Comparison of ENCODE assay signal across 1 cellular context in the genomic region with DNA sequence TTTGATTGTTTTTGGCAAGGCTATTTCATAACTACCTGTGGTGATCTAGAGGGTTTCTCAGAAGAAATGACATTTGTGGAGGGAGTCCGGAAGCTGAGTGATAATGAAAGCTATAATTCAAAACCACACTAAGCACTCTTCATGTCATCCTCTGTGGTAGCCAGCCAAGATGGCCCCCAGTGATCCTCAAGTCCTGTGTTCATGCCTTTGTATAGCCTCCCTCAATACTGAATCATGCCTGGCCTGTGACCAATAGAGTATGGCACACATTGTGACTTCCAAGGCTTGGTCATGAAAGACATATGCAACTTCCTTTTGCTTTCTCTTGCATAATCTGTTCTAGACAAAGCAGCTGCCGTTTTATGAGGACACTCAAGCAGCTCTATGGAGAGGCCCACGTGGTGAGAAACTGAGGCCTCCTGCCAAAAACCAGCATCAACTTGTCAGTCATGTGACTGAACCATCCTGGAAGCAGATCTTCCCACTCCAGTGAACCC.
A peak's percentile ranks its signal among the peaks of the same experiment; 100 is the strongest.
TF ChIP-seq lines count a peak whose summit lies in the region.

No MANE protein-coding gene starts in this region.

TF ChIP-seq in K562, 482 proteins besides CTCF, POLR2A, EP300 and RAD21 (continued from another document and continues in another):
- TF ChIP-seq, protein P1, sequence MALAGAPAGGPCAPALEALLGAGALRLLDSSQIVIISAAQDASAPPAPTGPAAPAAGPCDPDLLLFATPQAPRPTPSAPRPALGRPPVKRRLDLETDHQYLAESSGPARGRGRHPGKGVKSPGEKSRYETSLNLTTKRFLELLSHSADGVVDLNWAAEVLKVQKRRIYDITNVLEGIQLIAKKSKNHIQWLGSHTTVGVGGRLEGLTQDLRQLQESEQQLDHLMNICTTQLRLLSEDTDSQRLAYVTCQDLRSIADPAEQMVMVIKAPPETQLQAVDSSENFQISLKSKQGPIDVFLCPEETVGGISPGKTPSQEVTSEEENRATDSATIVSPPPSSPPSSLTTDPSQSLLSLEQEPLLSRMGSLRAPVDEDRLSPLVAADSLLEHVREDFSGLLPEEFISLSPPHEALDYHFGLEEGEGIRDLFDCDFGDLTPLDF (CRISPR knock-in tag; IDR thresholded peaks at IDR 0.05), result no peak
- TF ChIP-seq TOE1 (IDR thresholded peaks at IDR 0.05; ENCODE audit: borderline replicate concordance), result peak; percentile 49; the same call in 1 of the 2 replicates
- no peak for TF ChIP-seq TOE1 (CRISPR knock-in tag; IDR thresholded peaks at IDR 0.05; ENCODE audit: borderline replicate concordance, low read depth)
- TF ChIP-seq SIN3B (IDR thresholded peaks at IDR 0.05; ENCODE audit: low read depth), result no peak
- no peak for TF ChIP-seq CBFA2T2 (conservative IDR thresholded peaks at IDR 0.05)
- TF ChIP-seq, protein P2, sequence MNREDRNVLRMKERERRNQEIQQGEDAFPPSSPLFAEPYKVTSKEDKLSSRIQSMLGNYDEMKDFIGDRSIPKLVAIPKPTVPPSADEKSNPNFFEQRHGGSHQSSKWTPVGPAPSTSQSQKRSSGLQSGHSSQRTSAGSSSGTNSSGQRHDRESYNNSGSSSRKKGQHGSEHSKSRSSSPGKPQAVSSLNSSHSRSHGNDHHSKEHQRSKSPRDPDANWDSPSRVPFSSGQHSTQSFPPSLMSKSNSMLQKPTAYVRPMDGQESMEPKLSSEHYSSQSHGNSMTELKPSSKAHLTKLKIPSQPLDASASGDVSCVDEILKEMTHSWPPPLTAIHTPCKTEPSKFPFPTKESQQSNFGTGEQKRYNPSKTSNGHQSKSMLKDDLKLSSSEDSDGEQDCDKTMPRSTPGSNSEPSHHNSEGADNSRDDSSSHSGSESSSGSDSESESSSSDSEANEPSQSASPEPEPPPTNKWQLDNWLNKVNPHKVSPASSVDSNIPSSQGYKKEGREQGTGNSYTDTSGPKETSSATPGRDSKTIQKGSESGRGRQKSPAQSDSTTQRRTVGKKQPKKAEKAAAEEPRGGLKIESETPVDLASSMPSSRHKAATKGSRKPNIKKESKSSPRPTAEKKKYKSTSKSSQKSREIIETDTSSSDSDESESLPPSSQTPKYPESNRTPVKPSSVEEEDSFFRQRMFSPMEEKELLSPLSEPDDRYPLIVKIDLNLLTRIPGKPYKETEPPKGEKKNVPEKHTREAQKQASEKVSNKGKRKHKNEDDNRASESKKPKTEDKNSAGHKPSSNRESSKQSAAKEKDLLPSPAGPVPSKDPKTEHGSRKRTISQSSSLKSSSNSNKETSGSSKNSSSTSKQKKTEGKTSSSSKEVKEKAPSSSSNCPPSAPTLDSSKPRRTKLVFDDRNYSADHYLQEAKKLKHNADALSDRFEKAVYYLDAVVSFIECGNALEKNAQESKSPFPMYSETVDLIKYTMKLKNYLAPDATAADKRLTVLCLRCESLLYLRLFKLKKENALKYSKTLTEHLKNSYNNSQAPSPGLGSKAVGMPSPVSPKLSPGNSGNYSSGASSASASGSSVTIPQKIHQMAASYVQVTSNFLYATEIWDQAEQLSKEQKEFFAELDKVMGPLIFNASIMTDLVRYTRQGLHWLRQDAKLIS (CRISPR knock-in tag; IDR thresholded peaks at IDR 0.05), result no peak
- TF ChIP-seq PHF20 (IDR thresholded peaks at IDR 0.05; ENCODE audit: partially characterized antibody), result no peak
- no peak for TF ChIP-seq C11orf30 (IDR thresholded peaks at IDR 0.05; ENCODE audit: low read depth)
- no peak for TF ChIP-seq NR4A1 (CRISPR knock-in tag; IDR thresholded peaks at IDR 0.05)
- no peak for TF ChIP-seq NR4A1 (tag; IDR thresholded peaks at IDR 0.05)
- TF ChIP-seq, protein P3, sequence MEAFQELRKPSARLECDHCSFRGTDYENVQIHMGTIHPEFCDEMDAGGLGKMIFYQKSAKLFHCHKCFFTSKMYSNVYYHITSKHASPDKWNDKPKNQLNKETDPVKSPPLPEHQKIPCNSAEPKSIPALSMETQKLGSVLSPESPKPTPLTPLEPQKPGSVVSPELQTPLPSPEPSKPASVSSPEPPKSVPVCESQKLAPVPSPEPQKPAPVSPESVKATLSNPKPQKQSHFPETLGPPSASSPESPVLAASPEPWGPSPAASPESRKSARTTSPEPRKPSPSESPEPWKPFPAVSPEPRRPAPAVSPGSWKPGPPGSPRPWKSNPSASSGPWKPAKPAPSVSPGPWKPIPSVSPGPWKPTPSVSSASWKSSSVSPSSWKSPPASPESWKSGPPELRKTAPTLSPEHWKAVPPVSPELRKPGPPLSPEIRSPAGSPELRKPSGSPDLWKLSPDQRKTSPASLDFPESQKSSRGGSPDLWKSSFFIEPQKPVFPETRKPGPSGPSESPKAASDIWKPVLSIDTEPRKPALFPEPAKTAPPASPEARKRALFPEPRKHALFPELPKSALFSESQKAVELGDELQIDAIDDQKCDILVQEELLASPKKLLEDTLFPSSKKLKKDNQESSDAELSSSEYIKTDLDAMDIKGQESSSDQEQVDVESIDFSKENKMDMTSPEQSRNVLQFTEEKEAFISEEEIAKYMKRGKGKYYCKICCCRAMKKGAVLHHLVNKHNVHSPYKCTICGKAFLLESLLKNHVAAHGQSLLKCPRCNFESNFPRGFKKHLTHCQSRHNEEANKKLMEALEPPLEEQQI (IDR thresholded peaks at IDR 0.05), result no peak
- TF ChIP-seq, protein P4, sequence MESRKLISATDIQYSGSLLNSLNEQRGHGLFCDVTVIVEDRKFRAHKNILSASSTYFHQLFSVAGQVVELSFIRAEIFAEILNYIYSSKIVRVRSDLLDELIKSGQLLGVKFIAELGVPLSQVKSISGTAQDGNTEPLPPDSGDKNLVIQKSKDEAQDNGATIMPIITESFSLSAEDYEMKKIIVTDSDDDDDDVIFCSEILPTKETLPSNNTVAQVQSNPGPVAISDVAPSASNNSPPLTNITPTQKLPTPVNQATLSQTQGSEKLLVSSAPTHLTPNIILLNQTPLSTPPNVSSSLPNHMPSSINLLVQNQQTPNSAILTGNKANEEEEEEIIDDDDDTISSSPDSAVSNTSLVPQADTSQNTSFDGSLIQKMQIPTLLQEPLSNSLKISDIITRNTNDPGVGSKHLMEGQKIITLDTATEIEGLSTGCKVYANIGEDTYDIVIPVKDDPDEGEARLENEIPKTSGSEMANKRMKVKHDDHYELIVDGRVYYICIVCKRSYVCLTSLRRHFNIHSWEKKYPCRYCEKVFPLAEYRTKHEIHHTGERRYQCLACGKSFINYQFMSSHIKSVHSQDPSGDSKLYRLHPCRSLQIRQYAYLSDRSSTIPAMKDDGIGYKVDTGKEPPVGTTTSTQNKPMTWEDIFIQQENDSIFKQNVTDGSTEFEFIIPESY (CRISPR knock-in tag; IDR thresholded peaks at IDR 0.05), result no peak
- TF ChIP-seq SRF (CRISPR knock-in tag; IDR thresholded peaks at IDR 0.05), result no peak
- no peak for TF ChIP-seq TFAM (CRISPR knock-in tag; conservative IDR thresholded peaks at IDR 0.05)
- TF ChIP-seq TCF7 (IDR thresholded peaks at IDR 0.05; ENCODE audit: borderline replicate concordance), result no peak
- TF ChIP-seq, protein P5, sequence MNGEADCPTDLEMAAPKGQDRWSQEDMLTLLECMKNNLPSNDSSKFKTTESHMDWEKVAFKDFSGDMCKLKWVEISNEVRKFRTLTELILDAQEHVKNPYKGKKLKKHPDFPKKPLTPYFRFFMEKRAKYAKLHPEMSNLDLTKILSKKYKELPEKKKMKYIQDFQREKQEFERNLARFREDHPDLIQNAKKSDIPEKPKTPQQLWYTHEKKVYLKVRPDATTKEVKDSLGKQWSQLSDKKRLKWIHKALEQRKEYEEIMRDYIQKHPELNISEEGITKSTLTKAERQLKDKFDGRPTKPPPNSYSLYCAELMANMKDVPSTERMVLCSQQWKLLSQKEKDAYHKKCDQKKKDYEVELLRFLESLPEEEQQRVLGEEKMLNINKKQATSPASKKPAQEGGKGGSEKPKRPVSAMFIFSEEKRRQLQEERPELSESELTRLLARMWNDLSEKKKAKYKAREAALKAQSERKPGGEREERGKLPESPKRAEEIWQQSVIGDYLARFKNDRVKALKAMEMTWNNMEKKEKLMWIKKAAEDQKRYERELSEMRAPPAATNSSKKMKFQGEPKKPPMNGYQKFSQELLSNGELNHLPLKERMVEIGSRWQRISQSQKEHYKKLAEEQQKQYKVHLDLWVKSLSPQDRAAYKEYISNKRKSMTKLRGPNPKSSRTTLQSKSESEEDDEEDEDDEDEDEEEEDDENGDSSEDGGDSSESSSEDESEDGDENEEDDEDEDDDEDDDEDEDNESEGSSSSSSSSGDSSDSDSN (IDR thresholded peaks at IDR 0.05; ENCODE audit: borderline replicate concordance in 1 of 2, low read depth in 2 of 2, low read length in 2 of 2), result no peak
- TF ChIP-seq, protein P6, sequence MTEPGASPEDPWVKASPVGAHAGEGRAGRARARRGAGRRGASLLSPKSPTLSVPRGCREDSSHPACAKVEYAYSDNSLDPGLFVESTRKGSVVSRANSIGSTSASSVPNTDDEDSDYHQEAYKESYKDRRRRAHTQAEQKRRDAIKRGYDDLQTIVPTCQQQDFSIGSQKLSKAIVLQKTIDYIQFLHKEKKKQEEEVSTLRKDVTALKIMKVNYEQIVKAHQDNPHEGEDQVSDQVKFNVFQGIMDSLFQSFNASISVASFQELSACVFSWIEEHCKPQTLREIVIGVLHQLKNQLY (CRISPR knock-in tag; conservative IDR thresholded peaks at IDR 0.05), result no peak
- TF ChIP-seq PHF21A (IDR thresholded peaks at IDR 0.05; ENCODE audit: borderline replicate concordance, low read depth), result no peak
- no peak for TF ChIP-seq TARDBP (IDR thresholded peaks at IDR 0.05)
- no peak for TF ChIP-seq KDM2B (CRISPR knock-in tag; IDR thresholded peaks at IDR 0.05)
- TF ChIP-seq ZNF175 (CRISPR knock-in tag; IDR thresholded peaks at IDR 0.05; ENCODE audit: low read depth), result 0 out of 2 replicates have a peak, but pooled peaks have one; percentile 62
- TF ChIP-seq, protein P7, sequence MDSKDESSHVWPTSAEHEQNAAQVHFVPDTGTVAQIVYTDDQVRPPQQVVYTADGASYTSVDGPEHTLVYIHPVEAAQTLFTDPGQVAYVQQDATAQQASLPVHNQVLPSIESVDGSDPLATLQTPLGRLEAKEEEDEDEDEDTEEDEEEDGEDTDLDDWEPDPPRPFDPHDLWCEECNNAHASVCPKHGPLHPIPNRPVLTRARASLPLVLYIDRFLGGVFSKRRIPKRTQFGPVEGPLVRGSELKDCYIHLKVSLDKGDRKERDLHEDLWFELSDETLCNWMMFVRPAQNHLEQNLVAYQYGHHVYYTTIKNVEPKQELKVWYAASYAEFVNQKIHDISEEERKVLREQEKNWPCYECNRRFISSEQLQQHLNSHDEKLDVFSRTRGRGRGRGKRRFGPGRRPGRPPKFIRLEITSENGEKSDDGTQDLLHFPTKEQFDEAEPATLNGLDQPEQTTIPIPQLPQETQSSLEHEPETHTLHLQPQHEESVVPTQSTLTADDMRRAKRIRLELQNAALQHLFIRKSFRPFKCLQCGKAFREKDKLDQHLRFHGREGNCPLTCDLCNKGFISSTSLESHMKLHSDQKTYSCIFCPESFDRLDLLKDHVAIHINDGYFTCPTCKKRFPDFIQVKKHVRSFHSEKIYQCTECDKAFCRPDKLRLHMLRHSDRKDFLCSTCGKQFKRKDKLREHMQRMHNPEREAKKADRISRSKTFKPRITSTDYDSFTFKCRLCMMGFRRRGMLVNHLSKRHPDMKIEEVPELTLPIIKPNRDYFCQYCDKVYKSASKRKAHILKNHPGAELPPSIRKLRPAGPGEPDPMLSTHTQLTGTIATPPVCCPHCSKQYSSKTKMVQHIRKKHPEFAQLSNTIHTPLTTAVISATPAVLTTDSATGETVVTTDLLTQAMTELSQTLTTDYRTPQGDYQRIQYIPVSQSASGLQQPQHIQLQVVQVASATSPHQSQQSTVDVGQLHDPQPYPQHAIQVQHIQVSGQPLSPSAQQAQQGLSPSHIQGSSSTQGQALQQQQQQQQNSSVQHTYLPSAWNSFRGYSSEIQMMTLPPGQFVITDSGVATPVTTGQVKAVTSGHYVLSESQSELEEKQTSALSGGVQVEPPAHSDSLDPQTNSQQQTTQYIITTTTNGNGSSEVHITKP (IDR thresholded peaks at IDR 0.05; ENCODE audit: partially characterized antibody), result no peak
- TF ChIP-seq MTF1 (CRISPR knock-in tag; IDR thresholded peaks at IDR 0.05; ENCODE audit: borderline replicate concordance), result no peak
- no peak for TF ChIP-seq ZNF354B (CRISPR knock-in tag; IDR thresholded peaks at IDR 0.05)
- no peak for TF ChIP-seq SLC30A9 (CRISPR knock-in tag; IDR thresholded peaks at IDR 0.05)
- peak; percentile 84 for TF ChIP-seq MEIS2 (IDR thresholded peaks at IDR 0.05; ENCODE audit: partially characterized antibody)
- no peak for TF ChIP-seq NELFE (IDR thresholded peaks at IDR 0.05; ENCODE audit: insufficient read depth, insufficient read length)
